ENCODE assay signal across 8 cellular contexts in genomic region chr6:111566222-111566717, GRCh38. TPM values are rescaled to one million over a fixed set of nuclear protein-coding genes. Genes with fewer than 3 reads are reported as not detected.
DNase-seq lines count a peak whose midpoint lies in the region; ATAC-seq, FAIRE-seq and TF ChIP-seq lines count a peak whose summit lies in the region.
"Had no signal": no experiment of that assay in that cellular context is flagged by ENCODE, and none has a peak within 500 bp of the region (broad histone marks: within the 10 kb centered on the region; RNA-seq: fewer than 3 reads in every experiment).

No MANE protein-coding gene starts in this region.

- in situ Hi-C loops in K562 (cut with MboI), result no loop called here
- in situ Hi-C loops in gastrocnemius medialis (cut with MboI; ENCODE audit: low sequenced_read_pairs in 4 of 4), result no loop called here

- no peaks in the 10 kb centered on the region for H3K9me1 ChIP-seq in K562 (ENCODE audit: control insufficient read depth, insufficient read depth, low read length)

- H3K9me3 ChIP-seq in K562 (replicated peaks; ENCODE audit: control insufficient read depth, insufficient read depth, low read depth, low read length) (no peaks in the 10 kb centered on the region; the same call in 1 of the 2 replicates), gastrocnemius medialis (no peaks in the 10 kb centered on the region)

- H2AFZ ChIP-seq in K562 (ENCODE audit: low read depth, low read length), result no peak overlapping the region
- H2AFZ ChIP-seq: parathyroid adenoma had no signal

- POLR2A ChIA-PET in K562 (lab: Yijun Ruan, JAX), result interaction anchor here (0.6 to 1.4 kb wide), 7 partner anchors 13 to 82 kb away, joined by 3 to 5 read pairs (median 3); no protein-coding TSS in a partner anchor

- no peak for TF ChIP-seq RAD21 in K562 (CRISPR knock-in tag; conservative IDR thresholded peaks at IDR 0.05 in 1 of 2, IDR thresholded peaks at IDR 0.05 in 1 of 2)

- intact Hi-C loops in K562 (cut with micrococcal nuclease), result no loop called here
- intact Hi-C loops in gastrocnemius medialis (cut with DNase I; ENCODE audit: low total_unique reads), result no loop called here

- DNase-seq in K562 (ENCODE audit: extremely low read depth in 1 of 4, low spot score in 3 of 4) (no peak), gastrocnemius medialis (no peak), midbrain (lab: John Stamatoyannopoulos, UW) (no peak), kidney glomerular epithelial cell (lab: John Stamatoyannopoulos, UW) (no peak)

- no peak for FAIRE-seq in K562 (lab: Jason Lieb, UNC)

- TF ChIP-seq EP300 in K562 (IDR thresholded peaks at IDR 0.05; ENCODE audit: low read length), result no peak

- TF ChIP-seq CTCF in K562 (IDR thresholded peaks at IDR 0.05 in 2 of 3, conservative IDR thresholded peaks at IDR 0.05 in 1 of 3; ENCODE audit: insufficient read depth in 2 of 3, low read depth in 1 of 3, low read length in 3 of 3) (no peak), gastrocnemius medialis (IDR thresholded peaks at IDR 0.05 in 4 of 5, conservative IDR thresholded peaks at IDR 0.05 in 1 of 5) (no peak)

- H3K4me3 ChIP-seq in K562 (no peak overlapping the region), gastrocnemius medialis (no peak overlapping the region)

- H3K4me1 ChIP-seq in K562 (replicated peaks in 1 of 2; ENCODE audit: control insufficient read depth in 2 of 2, insufficient read depth in 2 of 2, low read length in 2 of 2) (peaks cover 7 to 25% of the 10 kb centered on the region in 2 experiments; a peak in 4 of 5 replicates), gastrocnemius medialis (peaks cover 42 to 53% of the 10 kb centered on the region in 2 donors)

- ATAC-seq in GM19395 (IDR thresholded peaks at IDR 0.05; ENCODE audit: unreplicated experiment), result peak; percentile 21
- ATAC-seq in HG03175 (IDR thresholded peaks at IDR 0.05; ENCODE audit: unreplicated experiment), result peak; percentile 12
- ATAC-seq in K562, result peak; percentile 19
- ATAC-seq in gastrocnemius medialis, result no peak
- ATAC-seq in GM19455 (IDR thresholded peaks at IDR 0.05; ENCODE audit: unreplicated experiment), result no peak

- no TSS peak for BruUV-seq in K562 (replicated peaks; lab: Mats Ljungman, UMichigan)

- no peak overlapping the region for H3K27ac ChIP-seq in K562 (ENCODE audit: extremely low read depth, low read depth, low read length)
- H3K27ac ChIP-seq in gastrocnemius medialis, result peak overlapping the region in 3 of 4 donors; percentile 24 to 83 (median 74)
- H3K27ac ChIP-seq: parathyroid adenoma had no signal

- H3K27me3 ChIP-seq in K562 (ENCODE audit: control insufficient read depth in 2 of 2, insufficient read depth in 2 of 2, low read length in 2 of 2) (no peaks in the 10 kb centered on the region), gastrocnemius medialis (no peaks in the 10 kb centered on the region)

- no peak overlapping the region for H3K4me2 ChIP-seq in K562 (ENCODE audit: insufficient read depth, low read length)

- TF ChIP-seq POLR2A in K562 (conservative IDR thresholded peaks at IDR 0.05) (no peak), gastrocnemius medialis (IDR thresholded peaks at IDR 0.05) (no peak)

- no peaks in the 10 kb centered on the region for H3K79me2 ChIP-seq in K562 (ENCODE audit: control insufficient read depth, insufficient read depth, low read length)
- H3K79me2 ChIP-seq: parathyroid adenoma had no signal

- CTCF ChIA-PET in K562 (lab: Yijun Ruan, JAX; ENCODE audit: low intra/inter-chr PET ratio), result no interaction called here

- 60% methylated on average over 8 of the region's 8 CpGs for WGBS in K562 (ENCODE audit: insufficient coverage, low coverage, missing lambda C conversion rate)

- 0 out of 2 replicates have a peak, but pooled peaks cover 5% of the 10 kb centered on the region for H4K20me1 ChIP-seq in K562 (replicated peaks; ENCODE audit: control insufficient read depth, insufficient read depth, low read length)

- H3K9ac ChIP-seq in K562 (ENCODE audit: insufficient read depth in 1 of 2, low read depth in 2 of 2, low read length in 2 of 2), result no peak overlapping the region; a peak in 1 of 4 replicates
- H3K9ac ChIP-seq: parathyroid adenoma had no signal

- H3K36me3 ChIP-seq in K562 (ENCODE audit: control insufficient read depth, insufficient read depth, low read length), result peaks cover 41% of the 10 kb centered on the region; the same call in 2 of the 3 replicates
- H3K36me3 ChIP-seq in gastrocnemius medialis, result peaks cover 0 to 28% of the 10 kb centered on the region in 2 donors

TF ChIP-seq in K562, 482 proteins besides CTCF, POLR2A, EP300 and RAD21:
- TF ChIP-seq DACH1 (IDR thresholded peaks at IDR 0.05; ENCODE audit: partially characterized antibody) (no peak), ZNF121 (CRISPR knock-in tag; conservative IDR thresholded peaks at IDR 0.05) (no peak), SMAD2 (IDR thresholded peaks at IDR 0.05; ENCODE audit: low read depth, low read length) (no peak), NBN (IDR thresholded peaks at IDR 0.05; ENCODE audit: low read depth) (no peak)
- TF ChIP-seq, protein P1, sequence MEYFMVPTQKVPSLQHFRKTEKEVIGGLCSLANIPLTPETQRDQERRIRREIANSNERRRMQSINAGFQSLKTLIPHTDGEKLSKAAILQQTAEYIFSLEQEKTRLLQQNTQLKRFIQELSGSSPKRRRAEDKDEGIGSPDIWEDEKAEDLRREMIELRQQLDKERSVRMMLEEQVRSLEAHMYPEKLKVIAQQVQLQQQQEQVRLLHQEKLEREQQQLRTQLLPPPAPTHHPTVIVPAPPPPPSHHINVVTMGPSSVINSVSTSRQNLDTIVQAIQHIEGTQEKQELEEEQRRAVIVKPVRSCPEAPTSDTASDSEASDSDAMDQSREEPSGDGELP (CRISPR knock-in tag; IDR thresholded peaks at IDR 0.05; ENCODE audit: borderline replicate concordance), result 0 out of 2 replicates have a peak, but pooled peaks have one; percentile 5

RNA-seq across cellular contexts. Expression of gene TRAF3IP2, which starts 39.4 kb away (rescaled TPM):
- 7.6 and 9.6 TPM in 2 replicates for total RNA-seq in K562 (2011; cell fraction: chromatin; rRNA removed; ENCODE audit: low replicate concordance)
- total RNA-seq in K562 (2011; cell fraction: nucleolus; rRNA removed), result 5.0 and 6.0 TPM in 2 replicates
- 8.3 TPM in 2 replicates for total RNA-seq in K562 (2011; cell fraction: nucleoplasm; rRNA removed)
- total RNA-seq in K562 (2014; rRNA removed), result 13.8 and 16.5 TPM in 2 replicates
- 12.3 and 13.4 TPM in 2 replicates for total RNA-seq in K562 (2014; rRNA removed; fragmentation: Illumina TruSeq; extraction: Trizol)
- total RNA-seq in K562 (2015; rRNA removed; fragmentation: Illumina TruSeq; extraction: Trizol), result 9.1 and 11.7 TPM in 2 replicates
- 14.6 and 14.8 TPM in 2 replicates for total RNA-seq in K562 (2021)
- polyA plus RNA-seq in K562 (2011; rRNA removed), result 11.3 and 16.7 TPM in 2 replicates
- 16.7 and 19.0 TPM in 2 replicates for polyA plus RNA-seq in K562 (2011; cell fraction: cytosol; rRNA removed)
- polyA plus RNA-seq in K562 (2011; cell fraction: nucleus; rRNA removed), result 5.7 and 9.2 TPM in 2 replicates
- 10.6 and 21.6 TPM in 2 replicates for polyA plus RNA-seq in K562 (2012)
- polyA plus RNA-seq in K562 (2014; fragmentation: Illumina TruSeq; extraction: Trizol), result 18.9 and 20.3 TPM in 2 replicates
- polyA plus RNA-seq in K562 (2014; fragmentation: Nextera tagmentation; extraction: Ambion mirVana), result 10 to 100 TPM in 1 of 2 experiments, 1 to 10 TPM in 1; 7.3 to 12.1 TPM
- polyA plus RNA-seq in K562 (2014; rRNA removed), result 10.2 and 15.8 TPM in 2 replicates
- 14.7 and 15.1 TPM in 2 replicates for polyA minus RNA-seq in K562 (2011; rRNA and poly(A)+ RNA removed)
- 9.2 and 9.9 TPM in 2 replicates for polyA minus RNA-seq in K562 (2011; cell fraction: cytosol; rRNA and poly(A)+ RNA removed)
- 6.7 and 7.4 TPM in 2 replicates for polyA minus RNA-seq in K562 (2011; cell fraction: nucleus; rRNA and poly(A)+ RNA removed)
- total RNA-seq in gastrocnemius medialis, result 10 to 100 TPM; 11.0 to 31.1 (median 17.3) TPM

Comparison
In these comparisons a context has a peak if more than half of its experiments do, and no peak if none do; other contexts are left out.
1. ATAC-seq: peak in GM19395 (single experiment), HG03175 (single experiment) and K562 (single experiment); none in gastrocnemius medialis (0 of 2) and GM19455 (single experiment).